6 cellular contexts compared by ENCODE assay signal in genomic region chr7:134210227-134210626, GRCh38.
"Had no signal": no experiment of that assay in that cellular context is flagged by ENCODE, and none has a peak within 500 bp of the region (broad histone marks: within the 10 kb centered on the region; RNA-seq: fewer than 3 reads in every experiment).

No MANE protein-coding gene starts in this region.

- FAIRE-seq: HepG2, HTR-8/SVneo had no signal

- H3K4me3 Mint-ChIP-seq: IgD-negative memory B cell had no signal

- H3K27ac ChIP-seq: HL-60 had no signal

- DNase-seq: IMR-90, KBM-7 had no signal

- H3K4me1 Mint-ChIP-seq: IgD-negative memory B cell had no signal

- H3K27me3 Mint-ChIP-seq: IgD-negative memory B cell had no signal

- H3K9me3 Mint-ChIP-seq: IgD-negative memory B cell had no signal
